8 cellular contexts compared by ENCODE assay signal in the genomic region with DNA sequence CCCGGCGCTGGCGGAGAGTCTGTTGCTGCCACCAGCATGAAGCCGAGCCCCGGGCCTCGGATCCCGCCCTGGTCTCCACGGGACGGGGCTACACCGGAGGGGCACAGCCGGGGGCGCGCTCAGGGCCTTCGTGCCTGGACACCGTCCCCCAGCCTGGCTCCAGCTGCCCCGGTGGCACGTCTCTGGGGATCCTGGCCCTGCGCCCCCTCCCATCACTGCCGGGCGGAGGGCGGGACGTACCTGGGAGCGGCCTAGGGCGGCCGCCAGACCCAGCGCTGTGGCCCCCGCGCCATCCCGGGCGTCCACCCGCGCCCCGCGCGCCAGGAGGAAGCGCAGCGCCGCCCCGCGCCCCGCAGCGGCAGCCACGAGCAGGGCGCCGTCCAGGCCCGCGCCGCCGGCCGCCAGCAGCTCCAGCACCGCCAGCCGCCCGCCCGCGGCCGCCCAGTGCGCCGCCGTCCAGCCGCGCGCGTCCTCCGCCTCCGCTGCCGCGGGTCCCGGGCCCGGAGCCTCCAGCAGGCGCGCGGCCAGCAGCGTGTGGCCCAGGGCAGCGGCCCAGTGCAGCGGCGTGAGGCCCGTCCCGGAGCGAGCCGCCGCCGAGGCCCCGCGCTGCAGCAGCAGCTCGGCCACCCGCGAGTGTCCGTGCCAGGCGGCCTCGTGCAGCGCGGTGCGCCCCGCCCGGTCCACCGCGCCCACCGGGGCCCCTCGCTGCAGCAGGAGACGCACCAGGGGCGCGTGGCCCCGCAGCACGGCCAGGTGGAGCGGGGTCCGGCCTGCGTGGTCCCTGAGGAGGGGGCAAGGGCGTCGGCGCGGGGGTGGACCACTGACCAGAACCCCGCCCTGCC. TPM values are rescaled to one million over a fixed set of nuclear protein-coding genes. Genes with fewer than 3 reads are reported as not detected.
A peak's percentile ranks its signal among the peaks of the same experiment; 100 is the strongest.
DNase-seq lines count a peak whose midpoint lies in the region; ATAC-seq, FAIRE-seq and TF ChIP-seq lines count a peak whose summit lies in the region.

No MANE protein-coding gene starts in this region.

- TF ChIP-seq CTCF in D721Med (IDR thresholded peaks at IDR 0.05; ENCODE audit: insufficient read depth, missing control alignments), result no peak
- TF ChIP-seq CTCF in activated CD8-positive, alpha-beta T cell treated with anti-CD3 and anti-CD28 coated beads for 36 hours (IDR thresholded peaks at IDR 0.05), result no peak
- no peak for TF ChIP-seq CTCF in psoas muscle (IDR thresholded peaks at IDR 0.05)

- FAIRE-seq in D721Med (lab: Jason Lieb, UNC), result no peak

- intact Hi-C loops in activated CD8-positive, alpha-beta T cell treated with anti-CD3 and anti-CD28 coated beads for 36 hours (cut with micrococcal nuclease), result no loop called here
- intact Hi-C loops in left ventricle myocardium superior (cut with micrococcal nuclease) (no loop called here), psoas muscle (cut with DNase I) (no loop called here)

- H3K27ac Mint-ChIP-seq in activated CD8-positive, alpha-beta T cell treated with anti-CD3 and anti-CD28 coated beads for 36 hours, result no peak overlapping the region

- H3K36me3 Mint-ChIP-seq in activated CD8-positive, alpha-beta T cell treated with anti-CD3 and anti-CD28 coated beads for 36 hours (ENCODE audit: low read depth), result no peaks in the 10 kb centered on the region

- CTCF ChIA-PET in activated CD8-positive, alpha-beta T cell treated with anti-CD3 and anti-CD28 coated beads for 36 hours (lab: Charles Lee), result no interaction called here

- no peaks in the 10 kb centered on the region for H3K4me1 ChIP-seq in psoas muscle

- H3K9me3 ChIP-seq in psoas muscle, result no peaks in the 10 kb centered on the region

- peaks cover 17% of the 10 kb centered on the region for H3K4me1 Mint-ChIP-seq in activated CD8-positive, alpha-beta T cell treated with anti-CD3 and anti-CD28 coated beads for 36 hours (ENCODE audit: low read depth)

- DNase-seq in D721Med (ENCODE audit: insufficient read length, low spot score) (peak; percentile 10), left ventricle myocardium superior (peak; percentile 65), psoas muscle (peak in 1 of 2 donors; percentile 63), EL (no peak), dedifferentiated amniotic fluid mesenchymal stem cell (ENCODE audit: extremely low spot score) (no peak), NCI-H345 (lab: John Stamatoyannopoulos, UW) (no peak)
- DNase-seq in activated CD8-positive, alpha-beta T cell treated with anti-CD3 and anti-CD28 coated beads for 36 hours, result no peak
- DNase-seq in stimulated activated CD4-positive, alpha-beta T cell treated with anti-CD3 and anti-CD28 coated beads, Interleukin-4, amount 100 ng/mL, for 4 hours, result no peak

- H3K36me3 ChIP-seq in psoas muscle (ENCODE audit: insufficient read depth in 1 of 2, low read depth in 1 of 2), result no peaks in the 10 kb centered on the region

- POLR2A ChIA-PET in activated CD8-positive, alpha-beta T cell treated with anti-CD3 and anti-CD28 coated beads for 36 hours (lab: Charles Lee), result interaction anchor here (2.5 kb wide), 1 partner anchor 12 kb away, joined by 10 read pairs; a partner anchor contains a TSS

- peak overlapping the region; percentile 65 for H3K4me3 ChIP-seq in psoas muscle

- H3K27me3 Mint-ChIP-seq in activated CD8-positive, alpha-beta T cell treated with anti-CD3 and anti-CD28 coated beads for 36 hours, result peaks cover 13% of the 10 kb centered on the region

- peak overlapping the region; percentile 50 for H3K27ac ChIP-seq in psoas muscle

- WGBS in psoas muscle, 3 donors, result 5 to 18% (median 7%) methylated on average over 18 to 112 of the region's 112 CpGs

- no peak overlapping the region for H3K4me3 Mint-ChIP-seq in activated CD8-positive, alpha-beta T cell treated with anti-CD3 and anti-CD28 coated beads for 36 hours

- no peaks in the 10 kb centered on the region for H3K9me3 Mint-ChIP-seq in activated CD8-positive, alpha-beta T cell treated with anti-CD3 and anti-CD28 coated beads for 36 hours

- ATAC-seq in activated CD8-positive, alpha-beta T cell treated with anti-CD3 and anti-CD28 coated beads for 36 hours, result peak; percentile 56
- peak; percentile 77 for ATAC-seq in left ventricle myocardium superior
- peak; percentile 63 to 83 (median 68) for ATAC-seq in psoas muscle

- H3K27me3 ChIP-seq in psoas muscle (ENCODE audit: insufficient read depth in 3 of 3, low read length in 2 of 3), result no peaks in the 10 kb centered on the region

RNA-seq across cellular contexts. Expression of a gene that starts 1.0 kb away (rescaled TPM):
- total RNA-seq in activated CD8-positive, alpha-beta T cell treated with anti-CD3 and anti-CD28 coated beads for 36 hours, result not detected
- total RNA-seq in left ventricle myocardium superior (2.1 TPM), psoas muscle (1 to 10 TPM in 3 of 4 donors, under 1 TPM in 1; 0.77 to 5.4 (median 3.0) TPM)
- 1 to 10 TPM; 1.1 to 2.9 (median 1.6) TPM for polyA plus RNA-seq in psoas muscle

RNA-seq across cellular contexts. Expression of a gene that starts 12.9 kb away (rescaled TPM):
- 100 to 1,000 TPM; 127 to 129 TPM for total RNA-seq in activated CD8-positive, alpha-beta T cell treated with anti-CD3 and anti-CD28 coated beads for 36 hours
- total RNA-seq in left ventricle myocardium superior (155 TPM), psoas muscle (100 to 1,000 TPM; 114 to 159 (median 143) TPM)
- 100 to 1,000 TPM; 211 to 308 (median 255) TPM for polyA plus RNA-seq in psoas muscle

RNA-seq across cellular contexts. Expression of a gene that starts 15.5 kb away (rescaled TPM):
- total RNA-seq in activated CD8-positive, alpha-beta T cell treated with anti-CD3 and anti-CD28 coated beads for 36 hours, result under 1 TPM; 0.72 to 0.97 TPM
- total RNA-seq in left ventricle myocardium superior (13.5 TPM), psoas muscle (10 to 100 TPM in 3 of 4 donors, 1 to 10 TPM in 1; 4.5 to 25.3 (median 13.8) TPM)
- polyA plus RNA-seq in psoas muscle, result 1 to 10 TPM; 1.4 to 7.8 (median 4.1) TPM

RNA-seq across cellular contexts. Expression of a gene that starts 20.9 kb away (rescaled TPM):
- total RNA-seq in activated CD8-positive, alpha-beta T cell treated with anti-CD3 and anti-CD28 coated beads for 36 hours, result 10 to 100 TPM; 86.3 to 92.4 TPM
- total RNA-seq in left ventricle myocardium superior (61.0 TPM), psoas muscle (10 to 100 TPM; 40.2 to 71.8 (median 46.1) TPM)
- 10 to 100 TPM; 50.1 to 59.3 (median 54.7) TPM for polyA plus RNA-seq in psoas muscle

RNA-seq across cellular contexts. Expression of a gene that starts 29.5 kb away (rescaled TPM):
- total RNA-seq in activated CD8-positive, alpha-beta T cell treated with anti-CD3 and anti-CD28 coated beads for 36 hours, result 1 to 10 TPM in 1 of 2 experiments, under 1 TPM in 1; 0.99 to 1.8 TPM
- total RNA-seq in left ventricle myocardium superior, result 1.9 TPM
- total RNA-seq in psoas muscle, result under 1 TPM; 0.47 to 0.99 (median 0.61) TPM
- polyA plus RNA-seq in psoas muscle, result under 1 TPM; 0.12 to 0.61 (median 0.13) TPM

Comparison
In these comparisons a context has a peak if more than half of its experiments do, and no peak if none do; other contexts are left out.
1. DNase-seq: peak in D721Med (single experiment) and left ventricle myocardium superior (single experiment); none in activated CD8-positive, alpha-beta T cell treated with anti-CD3 and anti-CD28 coated beads for 36 hours (single experiment), EL (single experiment), stimulated activated CD4-positive, alpha-beta T cell treated with anti-CD3 and anti-CD28 coated beads, Interleukin-4, amount 100 ng/mL, for 4 hours (0 of 2), dedifferentiated amniotic fluid mesenchymal stem cell (single experiment) and NCI-H345 (single experiment).
2. Peak in every context shown above with its lines, with median percentiles within 50 percentile points of each other: ATAC-seq.